Comparison of ENCODE assay signal across 19 cellular contexts in the genomic region with DNA sequence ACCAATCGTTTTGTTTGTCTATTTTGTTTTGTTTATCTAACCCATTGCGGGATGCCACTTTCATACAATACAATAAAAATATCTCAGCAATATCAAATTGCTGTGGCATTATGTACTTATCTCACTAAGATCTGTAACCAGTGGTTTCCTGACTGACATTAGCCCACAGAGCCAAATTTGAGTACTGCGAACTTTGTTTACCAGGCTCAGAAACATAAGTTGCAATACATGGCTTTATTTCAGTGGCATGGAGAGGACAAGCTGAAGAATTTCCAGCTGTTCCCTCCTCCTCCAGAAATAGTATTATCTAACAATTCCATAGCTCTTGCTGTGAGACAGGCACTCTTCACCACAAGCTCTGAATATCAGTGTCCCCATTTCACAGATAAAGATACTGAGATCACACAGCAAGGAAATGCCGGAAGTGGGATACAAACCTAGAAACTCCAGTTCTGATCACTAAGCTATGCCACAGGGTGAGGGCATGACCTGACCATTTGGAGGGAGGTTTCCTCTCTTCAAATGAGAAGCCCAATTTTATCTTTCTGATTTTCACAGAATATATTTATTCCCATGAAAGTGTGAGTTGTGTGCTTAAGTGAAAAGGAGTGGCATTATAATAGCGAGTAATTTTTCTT.
DNase-seq lines count a peak whose midpoint lies in the region; ATAC-seq and TF ChIP-seq lines count a peak whose summit lies in the region.
"Had no signal": no experiment of that assay in that cellular context is flagged by ENCODE, and none has a peak within 500 bp of the region (broad histone marks: within the 10 kb centered on the region; RNA-seq: fewer than 3 reads in every experiment).

No MANE protein-coding gene starts in this region.

- peaks cover 11% of the 10 kb centered on the region for H3K9me3 Mint-ChIP-seq in activated T-cell treated with anti-CD3 and anti-CD28 coated beads, Interleukin-2, amount 50 U/mL, for 24 hours
- peaks cover 15% of the 10 kb centered on the region for H3K9me3 Mint-ChIP-seq in activated T-helper 2 cell treated with anti-CD3 and anti-CD28 coated beads, Interferon-gamma antibody, Interleukin-2, Interleukin-4, amounts not matched to agents 10 μg/mL and 5 μg/mL and 100 μg/mL, durations not matched to agents 14 hours and 24 hours and 36 hours
- no peaks in the 10 kb centered on the region for H3K9me3 Mint-ChIP-seq in naive thymus-derived CD8-positive, alpha-beta T cell

- no peak for TF ChIP-seq CTCF in GM13977 (IDR thresholded peaks at IDR 0.05; ENCODE audit: extremely low read depth, insufficient read depth, missing control alignments)

- H3K4me1 Mint-ChIP-seq in activated T-cell treated with anti-CD3 and anti-CD28 coated beads, Interleukin-2, amount 50 U/mL, for 24 hours (ENCODE audit: low read depth), result peaks cover 61% of the 10 kb centered on the region
- peaks cover 55% of the 10 kb centered on the region for H3K4me1 Mint-ChIP-seq in activated T-helper 2 cell treated with anti-CD3 and anti-CD28 coated beads, Interferon-gamma antibody, Interleukin-2, Interleukin-4, amounts not matched to agents 10 μg/mL and 5 μg/mL and 100 μg/mL, durations not matched to agents 14 hours and 24 hours and 36 hours (ENCODE audit: low read depth)
- peaks cover 15 to 53% (median 44%) of the 10 kb centered on the region in 4 donors for H3K4me1 Mint-ChIP-seq in naive thymus-derived CD8-positive, alpha-beta T cell

- ATAC-seq in naive thymus-derived CD8-positive, alpha-beta T cell, result peak; percentile 42 to 54
- ATAC-seq in HG02840 (IDR thresholded peaks at IDR 0.05; ENCODE audit: low FRiP score, unreplicated experiment), result no peak
- ATAC-seq: A549, left cardiac atrium had no signal

- intact Hi-C loops in activated T-helper 2 cell treated with anti-CD3 and anti-CD28 coated beads, Interferon-gamma antibody, Interleukin-2, Interleukin-4, amounts not matched to agents 10 μg/mL and 5 μg/mL and 100 μg/mL, durations not matched to agents 14 hours and 24 hours and 36 hours (cut with micrococcal nuclease), result loop anchor here (1.0 kb wide), 1 partner anchor 11 kb away; no protein-coding TSS in a partner anchor

- H3K36me3 Mint-ChIP-seq in activated T-cell treated with anti-CD3 and anti-CD28 coated beads, Interleukin-2, amount 50 U/mL, for 24 hours (ENCODE audit: low read depth), result peaks cover 9% of the 10 kb centered on the region
- peaks cover 11% of the 10 kb centered on the region for H3K36me3 Mint-ChIP-seq in activated T-helper 2 cell treated with anti-CD3 and anti-CD28 coated beads, Interferon-gamma antibody, Interleukin-2, Interleukin-4, amounts not matched to agents 10 μg/mL and 5 μg/mL and 100 μg/mL, durations not matched to agents 14 hours and 24 hours and 36 hours (ENCODE audit: low read depth)
- no peaks in the 10 kb centered on the region for H3K36me3 Mint-ChIP-seq in naive thymus-derived CD8-positive, alpha-beta T cell
- H3K36me3 Mint-ChIP-seq: naive B cell had no signal

- POLR2A ChIA-PET in naive thymus-derived CD8-positive, alpha-beta T cell (lab: Charles Lee), result no interaction called here

- no peak overlapping the region for H3K4me3 Mint-ChIP-seq in activated T-cell treated with anti-CD3 and anti-CD28 coated beads, Interleukin-2, amount 50 U/mL, for 24 hours
- H3K4me3 Mint-ChIP-seq in activated T-helper 2 cell treated with anti-CD3 and anti-CD28 coated beads, Interferon-gamma antibody, Interleukin-2, Interleukin-4, amounts not matched to agents 10 μg/mL and 5 μg/mL and 100 μg/mL, durations not matched to agents 14 hours and 24 hours and 36 hours (ENCODE audit: low read depth), result no peak overlapping the region
- peak overlapping the region in 9 of 10 donors; percentile 2 to 66 (median 28) for H3K4me3 Mint-ChIP-seq in naive thymus-derived CD8-positive, alpha-beta T cell
- H3K4me3 Mint-ChIP-seq: B cell, naive B cell had no signal

- DNase-seq in activated T-cell treated with anti-CD3 and anti-CD28 coated beads, Interleukin-2, amount 50 U/mL, for 24 hours, result no peak
- DNase-seq in activated T-cell treated with anti-CD3 and anti-CD28 coated beads, Interleukin-2, amount 50 U/mL, for 1 hour, result no peak
- peak; percentile 21 for DNase-seq in H4 (ENCODE audit: low spot score)
- no peak for DNase-seq in activated T-helper 2 cell treated with anti-CD3 and anti-CD28 coated beads, Interferon-gamma antibody, Interleukin-2, Interleukin-4, amounts not matched to agents 10 μg/mL and 5 μg/mL and 100 μg/mL, durations not matched to agents 14 hours and 24 hours and 36 hours (ENCODE audit: low spot score)
- DNase-seq in naive thymus-derived CD8-positive, alpha-beta T cell, result peak in 2 of 10 donors; percentile 28
- no peak for DNase-seq in stimulated activated naive CD4-positive, alpha-beta T cell treated with Interleukin-2 at 50 U/mL for 16 hours (lab: John Stamatoyannopoulos, UW)
- DNase-seq in GM13977 (ENCODE audit: low spot score), result no peak
- DNase-seq: activated CD4-positive, alpha-beta T cell treated with anti-CD3 and anti-CD28 coated beads, Interleukin-2, amount 50 U/mL, for 4 hours; head of caudate nucleus; left cardiac atrium; naive B cell; NCI-H1105 treated with DMSO at 0.1 percent for 48 hours; NCI-H446 treated with DMSO at 0.1 percent for 48 hours; PC-9; SIG-M5; stimulated activated CD4-positive, alpha-beta T cell treated with anti-CD3 and anti-CD28 coated beads, Interleukin-12 subunit alpha, Interleukin-12 subunit beta, amount 100 ng/mL, for 4 hours had no signal

- peak overlapping the region; percentile 91 for H3K27ac Mint-ChIP-seq in activated T-cell treated with anti-CD3 and anti-CD28 coated beads, Interleukin-2, amount 50 U/mL, for 24 hours
- peak overlapping the region; percentile 35 for H3K27ac Mint-ChIP-seq in activated T-helper 2 cell treated with anti-CD3 and anti-CD28 coated beads, Interferon-gamma antibody, Interleukin-2, Interleukin-4, amounts not matched to agents 10 μg/mL and 5 μg/mL and 100 μg/mL, durations not matched to agents 14 hours and 24 hours and 36 hours
- peak overlapping the region in 4 of 10 donors; percentile 8 to 36 (median 14) for H3K27ac Mint-ChIP-seq in naive thymus-derived CD8-positive, alpha-beta T cell
- H3K27ac Mint-ChIP-seq: B cell, naive B cell had no signal

- in situ Hi-C loops in GM13977 (cut with MboI; ENCODE audit: low pct_unique_long_range_greater_than_20kb, low sequenced_read_pairs, unreplicated experiment), result no loop called here

- H3K27me3 Mint-ChIP-seq in activated T-cell treated with anti-CD3 and anti-CD28 coated beads, Interleukin-2, amount 50 U/mL, for 24 hours, result no peaks in the 10 kb centered on the region
- H3K27me3 Mint-ChIP-seq in activated T-helper 2 cell treated with anti-CD3 and anti-CD28 coated beads, Interferon-gamma antibody, Interleukin-2, Interleukin-4, amounts not matched to agents 10 μg/mL and 5 μg/mL and 100 μg/mL, durations not matched to agents 14 hours and 24 hours and 36 hours (ENCODE audit: low read depth), result peaks cover 1% of the 10 kb centered on the region
- no peaks in the 10 kb centered on the region for H3K27me3 Mint-ChIP-seq in naive thymus-derived CD8-positive, alpha-beta T cell
- H3K27me3 Mint-ChIP-seq: naive B cell had no signal

Comparison
In these comparisons a context has a peak if more than half of its experiments do, and no peak if none do; other contexts are left out.
1. H3K4me3 Mint-ChIP-seq: peak in naive thymus-derived CD8-positive, alpha-beta T cell (9 of 10); none in activated T-cell treated with anti-CD3 and anti-CD28 coated beads, Interleukin-2, amount 50 U/mL, for 24 hours (single experiment) and activated T-helper 2 cell treated with anti-CD3 and anti-CD28 coated beads, Interferon-gamma antibody, Interleukin-2, Interleukin-4, amounts not matched to agents 10 μg/mL and 5 μg/mL and 100 μg/mL, durations not matched to agents 14 hours and 24 hours and 36 hours (single experiment).